24 cellular contexts compared by ENCODE assay signal in the genomic region with DNA sequence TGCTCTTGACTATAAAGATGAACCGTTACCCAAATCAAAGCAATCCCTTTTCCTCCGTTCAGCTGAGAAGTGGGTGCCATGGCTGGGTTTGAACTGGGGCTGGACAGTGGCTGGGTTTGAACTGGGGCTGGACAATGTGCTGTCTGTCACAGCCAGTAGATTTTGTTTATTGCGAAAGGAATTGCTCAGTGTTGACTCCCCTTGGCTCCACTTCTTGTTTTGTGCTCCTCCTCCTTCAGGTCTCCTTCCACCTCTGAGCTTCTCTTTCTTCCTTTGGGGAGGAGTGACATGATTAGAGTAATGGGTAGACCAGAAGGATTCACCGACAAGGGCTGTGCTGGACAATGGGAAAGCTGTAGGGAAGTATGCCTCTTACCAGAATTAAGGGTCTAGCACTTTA.
"Had no signal": no experiment of that assay in that cellular context is flagged by ENCODE, and none has a peak within 500 bp of the region (broad histone marks: within the 10 kb centered on the region; RNA-seq: fewer than 3 reads in every experiment).

No MANE protein-coding gene starts in this region.

- H3K9ac ChIP-seq: parathyroid adenoma had no signal

- H3K27ac ChIP-seq: foreskin keratinocyte, hepatocyte, parathyroid adenoma, psoas muscle, right lobe of liver, suprapubic skin, thyroid gland, upper lobe of left lung, uterus had no signal

- H3K36me3 ChIP-seq: right lobe of liver, suprapubic skin, thyroid gland, upper lobe of left lung, uterus had no signal

- FAIRE-seq: endothelial cell of umbilical vein, kidney had no signal

- H3K79me2 ChIP-seq: hepatocyte, parathyroid adenoma had no signal

- DNase-seq: effector CD4-positive, alpha-beta T cell; endodermal cell; erythroblast; foreskin keratinocyte; kidney; left colon; left ventricle myocardium superior; mesendoderm; naive B cell; psoas muscle; retina; right lobe of liver; stimulated activated CD4-positive, alpha-beta T cell treated with anti-CD3 and anti-CD28 coated beads, Interleukin-4, amount 100 ng/mL, for 1 hour; stimulated activated CD8-positive, alpha-beta memory T cell treated with anti-CD3 and anti-CD28 coated beads, Interleukin-4, amount 100 ng/mL, for 48 hours; stimulated activated naive CD8-positive, alpha-beta T cell treated with anti-CD3 and anti-CD28 coated beads, Interleukin-15, Interleukin-2, amounts not matched to agents 100 U/mL and 50 U/mL, for 24 hours; thyroid gland; upper lobe of left lung; uterus had no signal

- H3K9me3 ChIP-seq: psoas muscle, right lobe of liver, suprapubic skin, thyroid gland, upper lobe of left lung, uterus had no signal

- ATAC-seq: foreskin keratinocyte; left colon; left ventricle myocardium superior; psoas muscle; right lobe of liver; stimulated activated effector memory CD8-positive, alpha-beta T cell treated with anti-CD3 and anti-CD28 coated beads, Interleukin-12 subunit alpha, Interleukin-12 subunit beta, amount 100 ng/mL, for 72 hours; stimulated activated naive CD8-positive, alpha-beta T cell treated with anti-CD3 and anti-CD28 coated beads, Interleukin-15, Interleukin-2, amounts not matched to agents 100 U/mL and 50 U/mL, for 24 hours had no signal

- H2AFZ ChIP-seq: hepatocyte, parathyroid adenoma had no signal

- H3K4me2 ChIP-seq: hepatocyte had no signal

- H3K4me1 ChIP-seq: foreskin keratinocyte, parathyroid adenoma, psoas muscle, right lobe of liver, suprapubic skin, thyroid gland, upper lobe of left lung, uterus had no signal

- H3K27me3 ChIP-seq: foreskin keratinocyte, hepatocyte, right lobe of liver, suprapubic skin, thyroid gland, upper lobe of left lung, uterus had no signal

- H3K4me3 ChIP-seq: hepatocyte, lung, psoas muscle, right lobe of liver, suprapubic skin, thyroid gland, upper lobe of left lung, uterus had no signal
